Comparison of ENCODE assay signal across 24 cellular contexts in the genomic region with DNA sequence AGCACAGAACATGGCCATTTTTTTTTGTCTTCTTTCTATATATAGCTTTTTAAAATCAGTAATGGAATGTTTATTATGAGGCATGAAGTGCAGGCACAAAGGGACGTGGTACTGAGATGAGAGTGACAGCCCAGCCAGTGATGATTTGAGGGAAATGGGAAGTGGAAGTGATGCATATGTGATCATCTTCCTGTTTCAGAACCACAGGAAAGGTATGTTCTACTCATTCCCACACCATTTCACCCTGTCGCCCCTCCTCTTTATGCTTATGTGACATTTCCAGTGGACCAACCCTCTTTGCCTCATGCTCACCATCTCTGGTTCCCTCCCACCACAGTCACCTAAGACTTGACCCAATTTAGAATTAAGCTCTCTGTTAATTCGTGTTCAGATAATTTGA. TPM values are rescaled to one million over a fixed set of nuclear protein-coding genes. Genes with fewer than 3 reads are reported as not detected.
DNase-seq lines count a peak whose midpoint lies in the region; ATAC-seq and TF ChIP-seq lines count a peak whose summit lies in the region.
"Had no signal": no experiment of that assay in that cellular context is flagged by ENCODE, and none has a peak within 500 bp of the region (broad histone marks: within the 10 kb centered on the region; RNA-seq: fewer than 3 reads in every experiment).

No MANE protein-coding gene starts in this region.

- no peak overlapping the region for H3K23ac ChIP-seq in IMR-90 (ENCODE audit: low read depth, low read length)

- H2BK120ac ChIP-seq in IMR-90 (ENCODE audit: low read depth, low read length): no peak overlapping the region

- H4K5ac ChIP-seq in IMR-90 (ENCODE audit: low read depth, low read length): no peak overlapping the region

- dilution Hi-C loops in IMR-90 (cut with HindIII; ENCODE audit: low sequenced_read_pairs, unreplicated experiment): no loop called here

- H4K91ac ChIP-seq in IMR-90 (ENCODE audit: insufficient read depth, low read depth, low read length): no peak overlapping the region

- no peaks in the 10 kb centered on the region for H3K79me2 ChIP-seq in PC-3 (ENCODE audit: low read length)

- no peak overlapping the region for H4K8ac ChIP-seq in IMR-90 (ENCODE audit: low read depth in 2 of 2, low read length in 2 of 2)

- no peaks in the 10 kb centered on the region for H4K20me1 ChIP-seq in IMR-90 (ENCODE audit: insufficient read depth, low read length)
- H4K20me1 ChIP-seq in PC-3 (ENCODE audit: low read length): no peaks in the 10 kb centered on the region

- TF ChIP-seq POLR2A in IMR-90 (IDR thresholded peaks at IDR 0.05; ENCODE audit: low read depth, low read length): no peak

- no peak overlapping the region for H2BK20ac ChIP-seq in IMR-90 (ENCODE audit: low read depth, low read length)

- in situ Hi-C loops in IMR-90 (cut with MboI; ENCODE audit: low sequenced_read_pairs): no loop called here

- H3K9me3 ChIP-seq in IMR-90 (ENCODE audit: control insufficient read depth, insufficient read depth, low read length) (no peaks in the 10 kb centered on the region), PC-3 (ENCODE audit: low read length) (no peaks in the 10 kb centered on the region), neutrophil (no peaks in the 10 kb centered on the region)
- H3K9me3 ChIP-seq: heart left ventricle, suprapubic skin had no signal

- H3K4me2 ChIP-seq in IMR-90 (ENCODE audit: low read depth, low read length) (no peak overlapping the region), PC-3 (ENCODE audit: low read length) (no peak overlapping the region)

- no peak overlapping the region for H3K4me3 ChIP-seq in IMR-90 (ENCODE audit: insufficient read depth, low read depth, low read length)
- H3K4me3 ChIP-seq in PC-3 (ENCODE audit: low read length): no peak overlapping the region
- peak overlapping the region; percentile 34 to 39 for H3K4me3 ChIP-seq in neutrophil (ENCODE audit: low read depth in 1 of 2, low read length in 1 of 2)
- no peak overlapping the region for H3K4me3 ChIP-seq in foreskin fibroblast (ENCODE audit: low read depth in 1 of 2, low read length in 2 of 2)
- H3K4me3 ChIP-seq: heart left ventricle, suprapubic skin had no signal

- H3F3A ChIP-seq in PC-3 (ENCODE audit: low read length, unreplicated experiment): no peaks in the 10 kb centered on the region

- no peak overlapping the region for H2BK15ac ChIP-seq in IMR-90 (ENCODE audit: low read depth, low read length)

- no peak overlapping the region for H2AK5ac ChIP-seq in IMR-90 (ENCODE audit: low read depth, low read length)

- H3K14ac ChIP-seq in IMR-90 (replicated peaks; ENCODE audit: low read depth, low read length): no peak overlapping the region

- POLR2A ChIA-PET in IMR-90 (lab: Charles Lee; ENCODE audit: unreplicated experiment): no interaction called here
- POLR2A ChIA-PET in PC-3 (lab: Charles Lee; ENCODE audit: unreplicated experiment): no interaction called here

- no peaks in the 10 kb centered on the region for H3K9me2 ChIP-seq in PC-3 (replicated peaks; ENCODE audit: low read length)

- no peak for TF ChIP-seq RAD21 in IMR-90 (IDR thresholded peaks at IDR 0.05; ENCODE audit: low read length)

- ATAC-seq in IMR-90 (ENCODE audit: low read depth) (no peak), PC-3 (no peak), HG03280 (IDR thresholded peaks at IDR 0.05; ENCODE audit: unreplicated experiment) (no peak)

- intact Hi-C loops in IMR-90 (cut with micrococcal nuclease) (no loop called here), PC-3 (cut with micrococcal nuclease) (no loop called here)

- H3K36me3 ChIP-seq in IMR-90 (ENCODE audit: control insufficient read depth, insufficient read depth, low read length) (no peaks in the 10 kb centered on the region), PC-3 (ENCODE audit: low read depth, low read length) (no peaks in the 10 kb centered on the region), neutrophil (no peaks in the 10 kb centered on the region)
- H3K36me3 ChIP-seq: heart left ventricle, suprapubic skin had no signal

- H3K9me1 ChIP-seq in IMR-90 (ENCODE audit: insufficient read depth, low read length): no peaks in the 10 kb centered on the region

- BruUV-seq in IMR-90 (replicated peaks; lab: Mats Ljungman, UMichigan) (no TSS peak), PC-3 (replicated peaks; lab: Mats Ljungman, UMichigan) (no TSS peak)

- no CpG with 5 or more reads among the region's 3 CpGs for WGBS in IMR-90 (ENCODE audit: extremely low coverage in 2 of 2, insufficient read length in 1 of 2), 2 experiments

- no peak overlapping the region for H3K56ac ChIP-seq in IMR-90 (ENCODE audit: extremely low read depth, insufficient read depth, low read length)

- no peak overlapping the region for H2AFZ ChIP-seq in IMR-90 (replicated peaks; ENCODE audit: low read length, poor library complexity)
- H2AFZ ChIP-seq in PC-3 (ENCODE audit: low read length): no peak overlapping the region

- no peaks in the 10 kb centered on the region for H3K27me3 ChIP-seq in IMR-90 (ENCODE audit: control insufficient read depth, insufficient read depth, low read length)
- no peaks in the 10 kb centered on the region for H3K27me3 ChIP-seq in PC-3 (ENCODE audit: low read length)
- no peaks in the 10 kb centered on the region for H3K27me3 ChIP-seq in neutrophil
- H3K27me3 ChIP-seq: heart left ventricle, suprapubic skin had no signal

- H3K18ac ChIP-seq in IMR-90 (ENCODE audit: low read depth, low read length): no peak overlapping the region

- H3K4me1 ChIP-seq in IMR-90 (ENCODE audit: control insufficient read depth, insufficient read depth, low read length) (no peaks in the 10 kb centered on the region), PC-3 (ENCODE audit: insufficient read depth, low read length) (0 out of 2 replicates have a peak, but pooled peaks cover 2% of the 10 kb centered on the region), neutrophil (ENCODE audit: control insufficient read depth in 1 of 2, insufficient read depth in 1 of 2, low read depth in 1 of 2, low read length in 1 of 2) (peaks cover 83% of the 10 kb centered on the region in 2 experiments)

- H3K9ac ChIP-seq in IMR-90 (ENCODE audit: low read depth, low read length): no peak overlapping the region
- H3K9ac ChIP-seq in PC-3 (ENCODE audit: low read length): no peak overlapping the region

- H3K27ac ChIP-seq in IMR-90 (ENCODE audit: insufficient read depth, low read length) (no peak overlapping the region), PC-3 (ENCODE audit: low read length) (no peak overlapping the region), neutrophil (peak overlapping the region; percentile 96)
- H3K27ac ChIP-seq: epithelial cell of prostate, heart left ventricle, suprapubic skin had no signal

- H2BK5ac ChIP-seq in IMR-90 (ENCODE audit: low read depth, low read length, poor library complexity, severe bottlenecking): no peak overlapping the region

- no peaks in the 10 kb centered on the region for H3K79me1 ChIP-seq in IMR-90 (ENCODE audit: low read depth in 1 of 2, low read length in 2 of 2)

- DNase-seq in SKM-1 treated with dmso at 0.1 percent for 144 hours (lab: John Stamatoyannopoulos, UW; ENCODE audit: unreplicated experiment) (peak; percentile 41), SKM-1 (lab: John Stamatoyannopoulos, UW; ENCODE audit: unreplicated experiment) (no peak), IMR-90 (peak; percentile 2), PC-3 (peak; percentile 4), foreskin fibroblast (no peak), SW480 (ENCODE audit: low spot score) (no peak)
- DNase-seq: activated CD4-positive, alpha-beta memory T cell treated with anti-CD3 and anti-CD28 coated beads for 36 hours; activated gamma-delta T cell treated with Interleukin-2 at 50 U/mL for 16 hours; activated T-cell treated with anti-CD3 and anti-CD28 coated beads for 4 hours; cerebellar nuclear complex; HCEC 1CT; heart left ventricle; NCI-H146; NCI-H510A treated with DMSO at 0.1 percent for 48 hours; occipital lobe; RPMI8226; small intestine; stimulated activated CD4-positive, alpha-beta T cell treated with anti-CD3 and anti-CD28 coated beads, Interleukin-2, amount 100 ng/mL, for 24 hours had no signal

- no peak overlapping the region for H2AK9ac ChIP-seq in IMR-90 (replicated peaks; ENCODE audit: low read depth, low read length, poor library complexity)

- no peak for TF ChIP-seq CTCF in IMR-90 (conservative IDR thresholded peaks at IDR 0.05; ENCODE audit: low read depth, low read length)
- no peak for TF ChIP-seq CTCF in PC-3 (conservative IDR thresholded peaks at IDR 0.05; ENCODE audit: low read depth, low read length)
- no peak for TF ChIP-seq CTCF in neutrophil (IDR thresholded peaks at IDR 0.05)
- TF ChIP-seq CTCF in foreskin fibroblast (IDR thresholded peaks at IDR 0.05; ENCODE audit: low read depth, low read length): no peak

- CTCF ChIA-PET in IMR-90 (lab: Yijun Ruan, JAX): no interaction called here
- CTCF ChIA-PET in PC-3 (lab: Charles Lee): no interaction called here

- H3K4ac ChIP-seq in IMR-90 (ENCODE audit: low read depth, low read length): no peak overlapping the region

TF ChIP-seq in IMR-90, 13 proteins besides CTCF, POLR2A, EP300 and RAD21 (continues in another document):
- TF ChIP-seq MAFK (IDR thresholded peaks at IDR 0.05; ENCODE audit: low read depth, low read length) (no peak), NFE2L2 (IDR thresholded peaks at IDR 0.05; ENCODE audit: low read depth, low read length) (no peak), RCOR1 (IDR thresholded peaks at IDR 0.05; ENCODE audit: insufficient replicate concordance, low read length) (no peak), CEBPB (IDR thresholded peaks at IDR 0.05; ENCODE audit: low read depth, low read length) (no peak), SMC3 (IDR thresholded peaks at IDR 0.05; ENCODE audit: low read depth, low read length) (no peak), BHLHE40 (IDR thresholded peaks at IDR 0.05; ENCODE audit: low read depth, low read length) (no peak), RFX5 (IDR thresholded peaks at IDR 0.05; ENCODE audit: low read depth, low read length) (no peak), MXI1 (IDR thresholded peaks at IDR 0.05; ENCODE audit: borderline replicate concordance, low read depth, low read length) (no peak), CHD1 (IDR thresholded peaks at IDR 0.05; ENCODE audit: low read depth, low read length) (no peak), FOS (IDR thresholded peaks at IDR 0.05; ENCODE audit: low read depth, low read length) (no peak), MAZ (IDR thresholded peaks at IDR 0.05; ENCODE audit: borderline replicate concordance, low read depth, low read length) (no peak), USF2 (IDR thresholded peaks at IDR 0.05; ENCODE audit: low read depth, low read length) (no peak)

RNA-seq across cellular contexts. Expression of gene PTGS2, which starts 24.3 kb away (rescaled TPM):
- total RNA-seq in IMR-90 (2012; rRNA removed) (4.8 and 6.9 TPM in 2 replicates), PC-3 (2014; rRNA removed) (4.9 and 7.9 TPM in 2 replicates)
- polyA plus RNA-seq in IMR-90 (2012; rRNA removed): 3.4 and 6.3 TPM in 2 replicates
- polyA plus RNA-seq in IMR-90 (2012; cell fraction: cytosol; rRNA removed): 3.8 and 13.3 TPM in 2 replicates
- polyA plus RNA-seq in IMR-90 (2012; cell fraction: nucleus; rRNA removed; ENCODE audit: low replicate concordance): 24.8 and 38.9 TPM in 2 replicates
- total RNA-seq: A172, myocyte had no signal

Comparison
In these comparisons a context has a peak if more than half of its experiments do, and no peak if none do; other contexts are left out.
1. DNase-seq: peak in SKM-1 treated with dmso at 0.1 percent for 144 hours (single experiment), IMR-90 (single experiment) and PC-3 (single experiment); none in SKM-1 (single experiment), foreskin fibroblast (0 of 2) and SW480 (single experiment).
2. H3K4me3 ChIP-seq: peak in neutrophil (2 of 2); none in IMR-90 (single experiment), PC-3 (single experiment) and foreskin fibroblast (0 of 2).